ENCODE assay signal across 19 cellular contexts in genomic region chr3:72210248-72210647, GRCh38.
"Had no signal": no experiment of that assay in that cellular context is flagged by ENCODE, and none has a peak within 500 bp of the region (broad histone marks: within the 10 kb centered on the region; RNA-seq: fewer than 3 reads in every experiment).

No MANE protein-coding gene starts in this region.

- H3K36me3 ChIP-seq: lower lobe of right lung, ovary, right lobe of liver, suprapubic skin, transverse colon, vagina had no signal

- H3K4me1 ChIP-seq: lower lobe of right lung, right lobe of liver, suprapubic skin, transverse colon, vagina had no signal

- H3K4me3 ChIP-seq: dorsolateral prefrontal cortex, lower lobe of right lung, ovary, right lobe of liver, suprapubic skin, transverse colon, vagina had no signal

- H3K9me3 ChIP-seq: lower lobe of right lung, ovary, right lobe of liver, suprapubic skin, transverse colon, vagina had no signal

- H3K27ac ChIP-seq: dorsolateral prefrontal cortex, lower lobe of right lung, ovary, right lobe of liver, suprapubic skin, transverse colon, vagina had no signal

- ATAC-seq: left ventricle myocardium superior; lower lobe of right lung; naive thymus-derived CD8-positive, alpha-beta T cell; right lobe of liver; stimulated activated naive CD8-positive, alpha-beta T cell treated with anti-CD3 and anti-CD28 coated beads, Interleukin-15, amount 100 ng/mL, for 72 hours had no signal

- DNase-seq: dorsolateral prefrontal cortex; effector CD4-positive, alpha-beta T cell; left ventricle myocardium superior; lower lobe of right lung; naive thymus-derived CD8-positive, alpha-beta T cell; nephron progenitor cell; occipital lobe; ovary; posterior cingulate gyrus; right lobe of liver; small intestine; stimulated activated CD4-positive, alpha-beta T cell treated with anti-CD3 and anti-CD28 coated beads, Interleukin-1b, Interleukin-23, amount 100 ng/mL, for 48 hours; stimulated activated CD4-positive, alpha-beta T cell treated with anti-CD3 and anti-CD28 coated beads, Interleukin-4, amount 100 ng/mL, for 1 hour; stimulated activated CD8-positive, alpha-beta memory T cell treated with anti-CD3 and anti-CD28 coated beads, Interleukin-4, amount 100 ng/mL, for 48 hours; stimulated activated naive CD4-positive, alpha-beta T cell; stimulated activated naive CD8-positive, alpha-beta T cell treated with anti-CD3 and anti-CD28 coated beads, Interleukin-15, amount 100 ng/mL, for 72 hours; transverse colon had no signal

- H3K27me3 ChIP-seq: dorsolateral prefrontal cortex, ovary, right lobe of liver, suprapubic skin, transverse colon, vagina had no signal
